In the genomic region with DNA sequence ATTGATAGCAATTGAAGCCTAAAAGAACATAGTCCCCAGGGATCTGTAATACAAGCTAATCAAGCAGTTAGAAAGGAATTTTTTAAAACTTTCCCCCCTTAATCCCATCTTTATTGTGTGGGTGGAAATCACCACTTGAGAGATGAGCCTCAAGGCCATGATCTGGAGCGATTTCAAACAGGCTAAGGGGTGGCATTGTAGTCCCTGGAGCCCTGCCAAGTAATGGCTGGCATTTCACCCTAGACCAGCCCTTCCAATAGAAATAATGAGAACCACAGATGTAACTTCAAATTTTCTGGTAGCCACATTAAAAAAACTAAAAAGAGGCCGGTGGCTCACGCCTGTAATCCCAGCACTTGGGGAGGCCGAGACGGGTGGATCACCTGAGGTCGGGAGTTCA, we compare ENCODE assay signal across 22 cellular contexts.
"Had no signal": no experiment of that assay in that cellular context is flagged by ENCODE, and none has a peak within 500 bp of the region (broad histone marks: within the 10 kb centered on the region; RNA-seq: fewer than 3 reads in every experiment).

No MANE protein-coding gene starts in this region.

- H3K27me3 Mint-ChIP-seq: activated B cell treated with CpG ODN at 0.5 μM for 24 hours; activated CD4-positive, alpha-beta memory T cell treated with anti-CD3 and anti-CD28 coated beads for 36 hours; activated naive CD8-positive, alpha-beta T cell had no signal

- H3K27me3 ChIP-seq: cardiac muscle cell, dorsolateral prefrontal cortex, foreskin keratinocyte, ovary, upper lobe of right lung had no signal

- DNase-seq: activated B cell treated with CpG ODN at 0.5 μM for 24 hours; activated CD4-positive, alpha-beta memory T cell treated with anti-CD3 and anti-CD28 coated beads for 36 hours; activated CD4-positive, alpha-beta T cell treated with anti-CD3 and anti-CD28 coated beads for 4 hours; activated T-cell treated with anti-CD3 and anti-CD28 coated beads for 4 hours; amniotic stem cell; dorsolateral prefrontal cortex; foreskin keratinocyte; glutamatergic neuron; hippocampal formation; left colon; lower lobe of right lung; natural killer cell; ovary; psoas muscle; right cardiac atrium; small intestine; stimulated activated CD4-positive, alpha-beta T cell treated with anti-CD3 and anti-CD28 coated beads, Interleukin-15, amount 100 ng/mL, for 24 hours; stimulated activated CD4-positive, alpha-beta T cell treated with anti-CD3 and anti-CD28 coated beads, Interleukin-2, amount 100 ng/mL, for 48 hours; stimulated activated naive CD8-positive, alpha-beta T cell treated with anti-CD3 and anti-CD28 coated beads, Interleukin-15, amount 100 ng/mL, for 72 hours; upper lobe of right lung had no signal

- H3K36me3 ChIP-seq: cardiac muscle cell, lower lobe of right lung, ovary, upper lobe of right lung had no signal

- H3K9me3 Mint-ChIP-seq: activated B cell treated with CpG ODN at 0.5 μM for 24 hours; activated CD4-positive, alpha-beta memory T cell treated with anti-CD3 and anti-CD28 coated beads for 36 hours; natural killer cell; stimulated activated naive CD8-positive, alpha-beta T cell treated with anti-CD3 and anti-CD28 coated beads, Interleukin-15, amount 100 ng/mL, for 72 hours had no signal

- H3K27ac Mint-ChIP-seq: activated B cell treated with CpG ODN at 0.5 μM for 24 hours; activated CD4-positive, alpha-beta memory T cell treated with anti-CD3 and anti-CD28 coated beads for 36 hours; activated naive CD8-positive, alpha-beta T cell; natural killer cell; stimulated activated naive CD8-positive, alpha-beta T cell treated with anti-CD3 and anti-CD28 coated beads, Interleukin-15, amount 100 ng/mL, for 72 hours had no signal

- H3K27ac ChIP-seq: cardiac muscle cell, dorsolateral prefrontal cortex, lower lobe of right lung, ovary, psoas muscle, upper lobe of right lung had no signal

- H3K4me1 ChIP-seq: lower lobe of right lung, psoas muscle, upper lobe of right lung had no signal

- H3K36me3 Mint-ChIP-seq: activated CD4-positive, alpha-beta memory T cell treated with anti-CD3 and anti-CD28 coated beads for 36 hours; activated naive CD8-positive, alpha-beta T cell; natural killer cell had no signal

- H3K4me3 Mint-ChIP-seq: activated B cell treated with CpG ODN at 0.5 μM for 24 hours; activated CD4-positive, alpha-beta memory T cell treated with anti-CD3 and anti-CD28 coated beads for 36 hours; activated naive CD8-positive, alpha-beta T cell; natural killer cell; stimulated activated naive CD8-positive, alpha-beta T cell treated with anti-CD3 and anti-CD28 coated beads, Interleukin-15, amount 100 ng/mL, for 72 hours had no signal

- ATAC-seq: foreskin keratinocyte; left colon; lower lobe of right lung; natural killer cell; psoas muscle; right cardiac atrium; stimulated activated naive CD8-positive, alpha-beta T cell treated with anti-CD3 and anti-CD28 coated beads, Interleukin-15, amount 100 ng/mL, for 72 hours; upper lobe of right lung had no signal

- H3K9me3 ChIP-seq: lower lobe of right lung, ovary, psoas muscle, upper lobe of right lung had no signal

- H3K4me3 ChIP-seq: cardiac muscle cell, dorsolateral prefrontal cortex, lower lobe of right lung, ovary, psoas muscle, upper lobe of right lung had no signal
